Comparison of ENCODE assay signal across 8 cellular contexts in the genomic region with DNA sequence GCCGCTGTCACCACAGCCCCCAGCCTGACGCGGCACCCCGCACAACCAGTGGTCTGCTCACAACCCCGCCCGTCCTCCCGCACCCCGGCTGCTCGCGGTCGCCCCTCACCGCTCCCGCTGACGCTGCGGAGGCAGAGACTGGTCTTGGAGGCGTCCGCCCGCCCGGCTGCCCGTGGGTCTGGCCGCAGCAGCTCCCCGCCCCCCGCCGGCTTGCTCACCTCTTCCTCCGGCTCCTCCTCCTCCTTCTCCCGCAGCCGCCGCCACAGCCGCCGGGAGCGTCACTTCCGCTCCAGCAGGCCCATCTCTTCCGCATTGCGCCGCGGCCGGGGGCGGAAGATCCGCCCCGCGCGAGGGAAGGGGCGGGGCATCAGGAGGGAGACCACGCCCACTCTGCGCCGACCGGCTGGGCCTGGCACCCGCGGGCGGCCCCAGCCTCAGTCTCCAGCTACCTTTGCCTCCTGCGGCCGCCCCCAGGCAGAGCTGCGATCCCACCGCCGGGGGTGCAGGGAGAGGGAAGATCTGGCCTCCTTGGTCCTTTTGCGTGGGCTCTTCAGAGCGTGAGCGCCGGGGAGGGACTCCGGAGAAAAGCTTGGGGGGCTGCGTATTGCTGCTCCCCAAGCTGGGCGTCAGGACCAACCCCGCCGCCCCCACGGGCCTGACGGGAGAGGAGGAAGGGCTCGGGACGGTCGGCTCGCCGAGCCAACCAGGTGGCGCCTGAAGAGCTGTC. TPM values are rescaled to one million over a fixed set of nuclear protein-coding genes. Genes with fewer than 3 reads are reported as not detected.
A peak's percentile ranks its signal among the peaks of the same experiment; 100 is the strongest.
DNase-seq lines count a peak whose midpoint lies in the region; ATAC-seq and TF ChIP-seq lines count a peak whose summit lies in the region.

A gene with protein sequence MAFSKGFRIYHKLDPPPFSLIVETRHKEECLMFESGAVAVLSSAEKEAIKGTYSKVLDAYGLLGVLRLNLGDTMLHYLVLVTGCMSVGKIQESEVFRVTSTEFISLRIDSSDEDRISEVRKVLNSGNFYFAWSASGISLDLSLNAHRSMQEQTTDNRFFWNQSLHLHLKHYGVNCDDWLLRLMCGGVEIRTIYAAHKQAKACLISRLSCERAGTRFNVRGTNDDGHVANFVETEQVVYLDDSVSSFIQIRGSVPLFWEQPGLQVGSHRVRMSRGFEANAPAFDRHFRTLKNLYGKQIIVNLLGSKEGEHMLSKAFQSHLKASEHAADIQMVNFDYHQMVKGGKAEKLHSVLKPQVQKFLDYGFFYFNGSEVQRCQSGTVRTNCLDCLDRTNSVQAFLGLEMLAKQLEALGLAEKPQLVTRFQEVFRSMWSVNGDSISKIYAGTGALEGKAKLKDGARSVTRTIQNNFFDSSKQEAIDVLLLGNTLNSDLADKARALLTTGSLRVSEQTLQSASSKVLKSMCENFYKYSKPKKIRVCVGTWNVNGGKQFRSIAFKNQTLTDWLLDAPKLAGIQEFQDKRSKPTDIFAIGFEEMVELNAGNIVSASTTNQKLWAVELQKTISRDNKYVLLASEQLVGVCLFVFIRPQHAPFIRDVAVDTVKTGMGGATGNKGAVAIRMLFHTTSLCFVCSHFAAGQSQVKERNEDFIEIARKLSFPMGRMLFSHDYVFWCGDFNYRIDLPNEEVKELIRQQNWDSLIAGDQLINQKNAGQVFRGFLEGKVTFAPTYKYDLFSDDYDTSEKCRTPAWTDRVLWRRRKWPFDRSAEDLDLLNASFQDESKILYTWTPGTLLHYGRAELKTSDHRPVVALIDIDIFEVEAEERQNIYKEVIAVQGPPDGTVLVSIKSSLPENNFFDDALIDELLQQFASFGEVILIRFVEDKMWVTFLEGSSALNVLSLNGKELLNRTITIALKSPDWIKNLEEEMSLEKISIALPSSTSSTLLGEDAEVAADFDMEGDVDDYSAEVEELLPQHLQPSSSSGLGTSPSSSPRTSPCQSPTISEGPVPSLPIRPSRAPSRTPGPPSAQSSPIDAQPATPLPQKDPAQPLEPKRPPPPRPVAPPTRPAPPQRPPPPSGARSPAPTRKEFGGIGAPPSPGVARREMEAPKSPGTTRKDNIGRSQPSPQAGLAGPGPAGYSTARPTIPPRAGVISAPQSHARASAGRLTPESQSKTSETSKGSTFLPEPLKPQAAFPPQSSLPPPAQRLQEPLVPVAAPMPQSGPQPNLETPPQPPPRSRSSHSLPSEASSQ (N-terminal part only) (minus strand): TSS at position 286 of the 727 bp plus-strand sequence. CDS start 1,118 bp downstream, outside the sequence.

- peaks cover 52% of the 10 kb centered on the region for H3K4me1 Mint-ChIP-seq in activated T-cell treated with anti-CD3 and anti-CD28 coated beads, Interleukin-2, amount 50 U/mL, for 4 hours (ENCODE audit: low read depth)

- H4K20me1 ChIP-seq in KMS-11 (ENCODE audit: insufficient read depth), result no peaks in the 10 kb centered on the region

- peak within 1 kb of the TSS; percentile 93 for H3K4me3 Mint-ChIP-seq in activated T-cell treated with anti-CD3 and anti-CD28 coated beads, Interleukin-2, amount 50 U/mL, for 4 hours

- no peaks in the 10 kb centered on the region for H3K36me3 Mint-ChIP-seq in activated T-cell treated with anti-CD3 and anti-CD28 coated beads, Interleukin-2, amount 50 U/mL, for 4 hours (ENCODE audit: insufficient read depth)

- no peaks in the 10 kb centered on the region for H3K27me3 Mint-ChIP-seq in activated T-cell treated with anti-CD3 and anti-CD28 coated beads, Interleukin-2, amount 50 U/mL, for 4 hours (ENCODE audit: low read depth)

- DNase-seq in DMS79 treated with DMSO at 0.1 percent for 48 hours (lab: John Stamatoyannopoulos, UW) (peak; percentile 92), Panc1 (ENCODE audit: low read depth, low spot score) (no peak)
- DNase-seq in activated T-cell treated with anti-CD3 and anti-CD28 coated beads, Interleukin-2, amount 50 U/mL, for 4 hours, result peak; percentile 92
- DNase-seq in stimulated activated CD8-positive, alpha-beta memory T cell treated with anti-CD3 and anti-CD28 coated beads, Interleukin-7, amount 100 ng/mL, for 24 hours (ENCODE audit: low read depth), result peak; percentile 80

- 1% methylated on average over 55 to 72 of the region's 72 CpGs for WGBS in esophagus, 2 donors

- in situ Hi-C loops in Panc1 (cut with HindIII; ENCODE audit: low pct_unique_long_range_greater_than_20kb, low sequenced_read_pairs), result no loop called here

- H3K9ac ChIP-seq in KMS-11, result peak within 1 kb of the TSS; percentile 55

- H3K9me3 ChIP-seq in Panc1 (ENCODE audit: control insufficient read depth, insufficient read depth, low read depth, low read length) (no peaks in the 10 kb centered on the region), esophagus (ENCODE audit: control insufficient read depth in 2 of 2, insufficient read depth in 1 of 2, low read depth in 1 of 2, low read length in 1 of 2) (no peaks in the 10 kb centered on the region), muscle layer of duodenum (ENCODE audit: control insufficient read depth in 1 of 2, low read length in 2 of 2) (no peaks in the 10 kb centered on the region)

- no peaks in the 10 kb centered on the region for H3K36me3 ChIP-seq in KMS-11 (ENCODE audit: insufficient read depth)
- H3K36me3 ChIP-seq in Panc1 (ENCODE audit: control insufficient read depth, insufficient read depth, low read length), result peaks cover 5% of the 10 kb centered on the region
- H3K36me3 ChIP-seq in esophagus (ENCODE audit: control insufficient read depth in 2 of 2, insufficient read depth in 2 of 2, low read length in 1 of 2), result peaks cover 2 to 3% of the 10 kb centered on the region in 2 donors
- H3K36me3 ChIP-seq in muscle layer of duodenum (ENCODE audit: control insufficient read depth in 1 of 2, insufficient read depth in 2 of 2, low read length in 2 of 2), result peaks cover 0 to 4% of the 10 kb centered on the region in 2 donors

- H3K27ac ChIP-seq in KMS-11 (peak within 1 kb of the TSS; percentile 56), Panc1 (ENCODE audit: low read length) (peak within 1 kb of the TSS; percentile 72), esophagus (ENCODE audit: low read depth in 2 of 2, low read length in 1 of 2) (peak within 1 kb of the TSS; percentile 90 to 91), muscle layer of duodenum (ENCODE audit: low read length) (peak within 1 kb of the TSS; percentile 27)

- intact Hi-C loops in Panc1 (cut with micrococcal nuclease; ENCODE audit: unreplicated experiment), result loop anchor here (2.0 kb wide), 1 partner anchor 75 kb away; no protein-coding TSS in a partner anchor

- POLR2A ChIA-PET in Panc1 (lab: Charles Lee), result interaction anchor here (0.7 kb wide), 1 partner anchor 96 kb away, joined by 3 read pairs; no protein-coding TSS in a partner anchor

- H3K9me3 Mint-ChIP-seq in activated T-cell treated with anti-CD3 and anti-CD28 coated beads, Interleukin-2, amount 50 U/mL, for 4 hours, result no peaks in the 10 kb centered on the region

- H3K4me3 ChIP-seq in KMS-11 (IDR thresholded peaks at IDR 0.05; ENCODE audit: insufficient read depth, low read depth, low read length) (peak within 1 kb of the TSS; percentile 46), Panc1 (ENCODE audit: low read depth in 2 of 2, low read length in 2 of 2) (peak within 1 kb of the TSS; percentile 83 to 96), esophagus (ENCODE audit: low read depth in 1 of 2, low read length in 2 of 2) (peak within 1 kb of the TSS; percentile 83 to 90), muscle layer of duodenum (ENCODE audit: low read depth in 1 of 2, low read length in 2 of 2) (peak within 1 kb of the TSS; percentile 82 to 99)

- BruUV-seq in Panc1 (replicated peaks; lab: Mats Ljungman, UMichigan), result no TSS peak

- H3K4me1 ChIP-seq in KMS-11 (ENCODE audit: low read depth, poor library complexity, severe bottlenecking) (peaks cover 25% of the 10 kb centered on the region), Panc1 (ENCODE audit: control insufficient read depth, insufficient read depth, low read length) (peaks cover 4% of the 10 kb centered on the region), esophagus (ENCODE audit: control insufficient read depth in 2 of 2, insufficient read depth in 2 of 2, low read length in 1 of 2) (no peaks in the 10 kb centered on the region), muscle layer of duodenum (ENCODE audit: control insufficient read depth in 1 of 2, insufficient read depth in 2 of 2, low read length in 2 of 2) (peaks cover 0 to 19% of the 10 kb centered on the region in 2 donors)

- no peak for TF ChIP-seq CTCF in KMS-11 (conservative IDR thresholded peaks at IDR 0.05; ENCODE audit: low read depth, low read length)
- no peak for TF ChIP-seq CTCF in Panc1 (IDR thresholded peaks at IDR 0.05)

- peak within 1 kb of the TSS; percentile 93 for H2AFZ ChIP-seq in KMS-11 (ENCODE audit: low read depth)

- H3K27me3 ChIP-seq in KMS-11 (ENCODE audit: insufficient read depth, low read depth), result no peaks in the 10 kb centered on the region
- H3K27me3 ChIP-seq in Panc1 (ENCODE audit: control insufficient read depth, insufficient read depth, low read length), result no peaks in the 10 kb centered on the region
- H3K27me3 ChIP-seq in esophagus (ENCODE audit: control insufficient read depth in 1 of 2, insufficient read depth in 2 of 2, low read length in 2 of 2), result no peaks in the 10 kb centered on the region
- no peaks in the 10 kb centered on the region for H3K27me3 ChIP-seq in muscle layer of duodenum (ENCODE audit: low read depth, low read length)

- ATAC-seq in GM21786 (IDR thresholded peaks at IDR 0.05; ENCODE audit: unreplicated experiment), result peak; percentile 91
- peak; percentile 97 for ATAC-seq in Panc1
- ATAC-seq in activated T-cell treated with anti-CD3 and anti-CD28 coated beads, Interleukin-2, amount 50 U/mL, for 4 hours, result peak; percentile 91 to 93

- CTCF ChIA-PET in Panc1 (lab: Charles Lee), result no interaction called here

- H3K79me2 ChIP-seq in KMS-11 (ENCODE audit: insufficient read depth, low read depth), result peaks cover 24% of the 10 kb centered on the region; the same call in 1 of the 2 replicates

- H3K4me2 ChIP-seq in KMS-11, result peak within 1 kb of the TSS; percentile 99

RNA-seq across cellular contexts. Expression of the gene that starts here (rescaled TPM):
- 10.5 TPM for total RNA-seq in Panc1 (2021; ENCODE audit: unreplicated experiment)
- 2.3 TPM for polyA plus RNA-seq in Panc1 (2012; ENCODE audit: insufficient read length)
- 10 to 100 TPM; 10.8 to 11.8 (median 11.6) TPM for total RNA-seq in activated T-cell treated with anti-CD3 and anti-CD28 coated beads, Interleukin-2, amount 50 U/mL, for 4 hours
- 1 to 10 TPM; 2.3 to 3.8 TPM for polyA plus RNA-seq in esophagus

Comparison
In these comparisons a context has a peak if more than half of its experiments do, and no peak if none do; other contexts are left out.
1. H3K27ac ChIP-seq: peak in every context shown above with its lines; median percentile 90 in esophagus; 72 in Panc1; 56 in KMS-11; 27 in muscle layer of duodenum.